In genomic region chr9:128078504-128079434, GRCh38 we compare ENCODE assay signal across 7 cellular contexts. TPM values are rescaled to one million over a fixed set of nuclear protein-coding genes. Genes with fewer than 3 reads are reported as not detected.
DNase-seq lines count a peak whose midpoint lies in the region; ATAC-seq and TF ChIP-seq lines count a peak whose summit lies in the region.

No MANE protein-coding gene starts in this region.

- no peak overlapping the region for H3K4me3 ChIP-seq in SK-N-SH (ENCODE audit: low read depth in 2 of 2, low read length in 1 of 2)
- H3K4me3 ChIP-seq in fibroblast of mammary gland (ENCODE audit: control insufficient read depth, low read depth, low read length): no peak overlapping the region
- no peak overlapping the region for H3K4me3 ChIP-seq in smooth muscle cell

- H3K4me2 ChIP-seq in SK-N-SH (0 out of 2 replicates have a peak overlapping the region, but pooled peaks have one; percentile 37), smooth muscle cell (peak overlapping the region; percentile 65)

- H3K9ac ChIP-seq in SK-N-SH (no peak overlapping the region), smooth muscle cell (ENCODE audit: low read depth) (no peak overlapping the region)

- peaks cover 40% of the 10 kb centered on the region for H3F3A ChIP-seq in SK-N-SH (replicated peaks; ENCODE audit: insufficient read depth)
- H3F3A ChIP-seq in smooth muscle cell (ENCODE audit: low read depth): peaks cover 46% of the 10 kb centered on the region

- H3K27me3 ChIP-seq in SK-N-SH (ENCODE audit: insufficient read depth): no peaks in the 10 kb centered on the region
- no peaks in the 10 kb centered on the region for H3K27me3 ChIP-seq in smooth muscle cell (ENCODE audit: low read depth)

- CTCF ChIA-PET in SK-N-SH (lab: Yijun Ruan, JAX): interaction anchor here (0.6 to 1.7 kb wide), 7 partner anchors 14 to 141 kb away, joined by 3 to 5 read pairs (median 3); partner anchors contain the start of gene DPM2

- H3K9me3 ChIP-seq in SK-N-SH (no peaks in the 10 kb centered on the region), smooth muscle cell (replicated peaks; ENCODE audit: low read depth) (no peaks in the 10 kb centered on the region)

- ATAC-seq in HG02678 (IDR thresholded peaks at IDR 0.05; ENCODE audit: unreplicated experiment): no peak

- POLR2A ChIA-PET in SK-N-SH (lab: Yijun Ruan, JAX): interaction anchor here (1.4 kb wide), 1 partner anchor 12 kb away, joined by 4 read pairs; the partner anchor contains the start of gene NAIF1

- no peaks in the 10 kb centered on the region for H3K36me3 ChIP-seq in SK-N-SH (replicated peaks in 1 of 2; ENCODE audit: control insufficient read depth in 1 of 2, insufficient read depth in 2 of 2, low read length in 1 of 2)
- no peaks in the 10 kb centered on the region for H3K36me3 ChIP-seq in smooth muscle cell (ENCODE audit: low read depth)

- H3K9me2 ChIP-seq in SK-N-SH: no peaks in the 10 kb centered on the region

- H3K79me2 ChIP-seq in SK-N-SH (ENCODE audit: insufficient read depth) (peaks cover 95% of the 10 kb centered on the region), smooth muscle cell (ENCODE audit: low read depth) (peaks cover 43% of the 10 kb centered on the region)

- 0 out of 2 replicates have a peak, but pooled peaks cover 4% of the 10 kb centered on the region for H4K20me1 ChIP-seq in SK-N-SH (ENCODE audit: insufficient read depth)
- peaks cover 55% of the 10 kb centered on the region for H4K20me1 ChIP-seq in smooth muscle cell (ENCODE audit: low read depth)

- TF ChIP-seq CTCF in SK-N-SH (IDR thresholded peaks at IDR 0.05) (no peak), fibroblast of mammary gland (conservative IDR thresholded peaks at IDR 0.05; ENCODE audit: control insufficient read depth, insufficient read depth, low read depth, low read length) (no peak), smooth muscle cell (IDR thresholded peaks at IDR 0.05; ENCODE audit: borderline replicate concordance, insufficient read depth, poor library complexity, severe bottlenecking) (no peak)

- WGBS in SK-N-SH (ENCODE audit: low lambda C conversion rate): 56% methylated on average over 11 of the region's 11 CpGs
- 33% methylated on average over 11 of the region's 11 CpGs for WGBS in smooth muscle cell (ENCODE audit: low lambda C conversion rate)

- no peak for TF ChIP-seq RAD21 in SK-N-SH (IDR thresholded peaks at IDR 0.05; ENCODE audit: low read length)

- no peak for TF ChIP-seq EP300 in SK-N-SH (IDR thresholded peaks at IDR 0.05; ENCODE audit: borderline replicate concordance in 1 of 2, low read depth in 1 of 2, low read length in 1 of 2)

- H3K4me1 ChIP-seq in SK-N-SH (ENCODE audit: control insufficient read depth in 1 of 2, insufficient read depth in 2 of 2, low read depth in 1 of 2, low read length in 1 of 2) (peaks cover 7 to 33% of the 10 kb centered on the region in 2 experiments; a peak in 2 of 4 replicates), smooth muscle cell (ENCODE audit: low read depth) (peaks cover 25% of the 10 kb centered on the region)

- DNase-seq in HT-29 (ENCODE audit: low spot score) (peak; percentile 92), SK-N-SH (no peak), fibroblast of mammary gland (ENCODE audit: low read depth) (peak; percentile 53), smooth muscle cell (lab: John Stamatoyannopoulos, UW; ENCODE audit: unreplicated experiment) (no peak), COLO829 (ENCODE audit: low spot score) (no peak), NCI-H345 treated with DMSO at 0.1 percent for 48 hours (lab: John Stamatoyannopoulos, UW; ENCODE audit: unreplicated experiment) (no peak)

- H2AFZ ChIP-seq in SK-N-SH (ENCODE audit: low read depth) (no peak overlapping the region), smooth muscle cell (ENCODE audit: low read depth) (no peak overlapping the region)

- H3K27ac ChIP-seq in SK-N-SH (ENCODE audit: low read depth in 2 of 2, low read length in 1 of 2): peak overlapping the region; percentile 2 to 12; a peak in 3 of 4 replicates
- H3K27ac ChIP-seq in smooth muscle cell (ENCODE audit: low read depth): peak overlapping the region; percentile 20

TF ChIP-seq in SK-N-SH, 30 proteins besides CTCF, POLR2A, EP300 and RAD21:
- TF ChIP-seq, protein P1, sequence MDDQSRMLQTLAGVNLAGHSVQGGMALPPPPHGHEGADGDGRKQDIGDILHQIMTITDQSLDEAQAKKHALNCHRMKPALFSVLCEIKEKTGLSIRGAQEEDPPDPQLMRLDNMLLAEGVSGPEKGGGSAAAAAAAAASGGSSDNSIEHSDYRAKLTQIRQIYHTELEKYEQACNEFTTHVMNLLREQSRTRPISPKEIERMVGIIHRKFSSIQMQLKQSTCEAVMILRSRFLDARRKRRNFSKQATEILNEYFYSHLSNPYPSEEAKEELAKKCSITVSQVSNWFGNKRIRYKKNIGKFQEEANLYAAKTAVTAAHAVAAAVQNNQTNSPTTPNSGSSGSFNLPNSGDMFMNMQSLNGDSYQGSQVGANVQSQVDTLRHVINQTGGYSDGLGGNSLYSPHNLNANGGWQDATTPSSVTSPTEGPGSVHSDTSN (IDR thresholded peaks at IDR 0.05): 0 out of 2 replicates have a peak, but pooled peaks have one; percentile 8
- TF ChIP-seq FOSL2 (IDR thresholded peaks at IDR 0.05; ENCODE audit: borderline replicate concordance, low read depth) (0 out of 2 replicates have a peak, but pooled peaks have one; percentile 18), SMC3 (IDR thresholded peaks at IDR 0.05; ENCODE audit: low read depth, low read length) (no peak)

RNA-seq across cellular contexts. Expression of gene SLC25A25, which starts 10.7 kb away (rescaled TPM):
- 88.1 and 94.8 TPM in 2 replicates for total RNA-seq in HT-29 (2014; rRNA removed; shearing (Covaris generic))
- polyA plus RNA-seq in SK-N-SH (2012; rRNA removed) (12.1 and 12.3 TPM in 2 replicates), smooth muscle cell (19.9 and 20.5 TPM in 2 replicates)
- 7.5 and 10.3 TPM in 2 replicates for polyA plus RNA-seq in SK-N-SH (2012; cell fraction: cytosol; rRNA removed)
- polyA plus RNA-seq in SK-N-SH (2012; cell fraction: nucleus; rRNA removed): 19.6 and 24.1 TPM in 2 replicates
- total RNA-seq in smooth muscle cell: 15.7 and 20.6 TPM in 2 replicates

RNA-seq across cellular contexts. Expression of gene NAIF1, which starts 11.6 kb away (rescaled TPM):
- 17.3 and 17.9 TPM in 2 replicates for total RNA-seq in HT-29 (2014; rRNA removed; shearing (Covaris generic))
- 14.6 and 14.8 TPM in 2 replicates for polyA plus RNA-seq in SK-N-SH (2012; rRNA removed)
- polyA plus RNA-seq in SK-N-SH (2012; cell fraction: cytosol; rRNA removed): 10.0 and 12.9 TPM in 2 replicates
- 7.9 and 8.3 TPM in 2 replicates for polyA plus RNA-seq in SK-N-SH (2012; cell fraction: nucleus; rRNA removed)
- 3.8 and 5.2 TPM in 2 replicates for total RNA-seq in smooth muscle cell
- 6.7 and 8.9 TPM in 2 replicates for polyA plus RNA-seq in smooth muscle cell

RNA-seq across cellular contexts. Expression of gene PTGES2, which starts 48.8 kb away (rescaled TPM):
- 365 and 392 TPM in 2 replicates for total RNA-seq in HT-29 (2014; rRNA removed; shearing (Covaris generic))
- polyA plus RNA-seq in SK-N-SH (2012; rRNA removed) (130 and 141 TPM in 2 replicates), smooth muscle cell (78.6 and 102 TPM in 2 replicates)
- polyA plus RNA-seq in SK-N-SH (2012; cell fraction: cytosol; rRNA removed): 56.6 and 84.9 TPM in 2 replicates
- 165 and 193 TPM in 2 replicates for polyA plus RNA-seq in SK-N-SH (2012; cell fraction: nucleus; rRNA removed)
- total RNA-seq in smooth muscle cell: 20.7 and 31.5 TPM in 2 replicates

Comparison
In these comparisons a context has a peak if more than half of its experiments do, and no peak if none do; other contexts are left out.
1. DNase-seq: peak in HT-29 (single experiment) and fibroblast of mammary gland (single experiment); none in SK-N-SH (single experiment), smooth muscle cell (single experiment), COLO829 (single experiment) and NCI-H345 treated with DMSO at 0.1 percent for 48 hours (single experiment).
2. RNA of gene PTGES2, which starts 48.8 kb away (total RNA-seq): 365 to 392 TPM in HT-29; 20.7 to 31.5 TPM in smooth muscle cell; every median in the first group is over 10 times any median in the second.